ENCODE assay signal across 8 cellular contexts in genomic region chr11:57667715-57668466, GRCh38. TPM values are rescaled to one million over a fixed set of nuclear protein-coding genes. Genes with fewer than 3 reads are reported as not detected.
DNase-seq lines count a peak whose midpoint lies in the region; ATAC-seq and TF ChIP-seq lines count a peak whose summit lies in the region.

Gene ZDHHC5, plus strand, starts transcription at chr11:57668114. Its CDS starts 4,977 bp downstream, at chr11:57673091.

- H3K9me3 ChIP-seq in PC-9 (ENCODE audit: insufficient read depth, low read depth) (no peaks in the 10 kb centered on the region), mucosa of stomach (ENCODE audit: control insufficient read depth, low read length) (no peaks in the 10 kb centered on the region)

- in situ Hi-C loops in KBM-7 (cut with MboI; ENCODE audit: low pct_unique_long_range_greater_than_20kb, low sequenced_read_pairs), result no loop called here

- DNase-seq in DMS153 treated with DMSO at 0.1 percent for 48 hours (lab: John Stamatoyannopoulos, UW; ENCODE audit: unreplicated experiment) (peak; percentile 99), KBM-7 (peak; percentile 99), PC-9 (peak; percentile 98 to 100), erythroblast (lab: John Stamatoyannopoulos, UW) (peak; percentile 100)
- DNase-seq in activated T-cell treated with anti-CD3 and anti-CD28 coated beads, Interleukin-2, amount 50 U/mL, for 1 hour, result peak; percentile 99
- peak; percentile 98 to 100 for DNase-seq in stimulated activated CD8-positive, alpha-beta memory T cell treated with anti-CD3 and anti-CD28 coated beads, Interleukin-7, amount 100 ng/mL, for 1 hour (ENCODE audit: low read depth in 2 of 2)

- no TSS peak for BruUV-seq in PC-9 (replicated peaks; lab: Mats Ljungman, UMichigan)

- peak within 1 kb of the TSS; percentile 97 for H3K9ac ChIP-seq in mucosa of stomach (ENCODE audit: low read length)

- CTCF ChIA-PET in PC-9 (lab: Charles Lee), result no interaction called here

- peak within 1 kb of the TSS; percentile 91 for H3K27ac ChIP-seq in PC-9

- no peaks in the 10 kb centered on the region for H3K9me2 ChIP-seq in PC-9 (ENCODE audit: insufficient read depth)

- peak; percentile 56; the same call in 1 of the 2 replicates for TF ChIP-seq CTCF in PC-9 (conservative IDR thresholded peaks at IDR 0.05)

- peaks cover 48% of the 10 kb centered on the region for H3K79me2 ChIP-seq in PC-9 (ENCODE audit: low read depth)

- H2AFZ ChIP-seq in PC-9, result peak within 1 kb of the TSS; percentile 83

- peaks cover 28% of the 10 kb centered on the region for H3F3A ChIP-seq in PC-9 (ENCODE audit: insufficient read depth, low read depth)

- H3K4me1 ChIP-seq in PC-9 (replicated peaks; ENCODE audit: insufficient read depth) (peaks cover 26% of the 10 kb centered on the region), mucosa of stomach (ENCODE audit: control insufficient read depth, insufficient read depth, low read length) (peaks cover 8% of the 10 kb centered on the region)

- peaks cover 7% of the 10 kb centered on the region for H4K20me1 ChIP-seq in PC-9 (ENCODE audit: insufficient read depth)

- peak within 1 kb of the TSS; percentile 88 for H3K4me2 ChIP-seq in PC-9

- H3K4me3 ChIP-seq in PC-9 (peak within 1 kb of the TSS; percentile 84), mucosa of stomach (ENCODE audit: low read length) (peak within 1 kb of the TSS; percentile 85)

- POLR2A ChIA-PET in PC-9 (lab: Charles Lee; ENCODE audit: unreplicated experiment), result interaction anchor here (0.5 to 0.6 kb wide), 2 partner anchors 108 to 209 kb away, joined by 3 to 4 read pairs; no protein-coding TSS in a partner anchor

- H3K27me3 ChIP-seq in PC-9 (ENCODE audit: insufficient read depth, low read depth), result no peaks in the 10 kb centered on the region
- H3K27me3 ChIP-seq in mucosa of stomach (ENCODE audit: control insufficient read depth, insufficient read depth, low read length), result no peaks in the 10 kb centered on the region

- peak; percentile 93 for TF ChIP-seq POLR2A in erythroblast (IDR thresholded peaks at IDR 0.05; ENCODE audit: low read length)

- peak; percentile 80 for ATAC-seq in GM21576 (IDR thresholded peaks at IDR 0.05; ENCODE audit: unreplicated experiment)

- intact Hi-C loops in PC-9 (cut with micrococcal nuclease; ENCODE audit: unreplicated experiment), result loop anchor here (1.0 to 10.0 kb wide), 10 partner anchors 11 to 1477 kb away; partner anchors contain the start of genes CLP1, CTNND1, FAM111A and MED19

- H3K36me3 ChIP-seq in PC-9 (ENCODE audit: low read depth) (peaks cover 10% of the 10 kb centered on the region), mucosa of stomach (ENCODE audit: control insufficient read depth, insufficient read depth, low read length) (peaks cover 7% of the 10 kb centered on the region)

RNA-seq across cellular contexts. Expression of gene ZDHHC5, which starts in this region (rescaled TPM):
- total RNA-seq in PC-9 (2021), result 94.2 and 101 TPM in 2 replicates

Comparison
In these comparisons a context has a peak if more than half of its experiments do, and no peak if none do; other contexts are left out.
1. Peak in every context shown above with its lines: DNase-seq, ATAC-seq, H3K4me3 ChIP-seq and H3K27ac ChIP-seq.